Comparison of ENCODE assay signal across 3 cellular contexts in the genomic region with DNA sequence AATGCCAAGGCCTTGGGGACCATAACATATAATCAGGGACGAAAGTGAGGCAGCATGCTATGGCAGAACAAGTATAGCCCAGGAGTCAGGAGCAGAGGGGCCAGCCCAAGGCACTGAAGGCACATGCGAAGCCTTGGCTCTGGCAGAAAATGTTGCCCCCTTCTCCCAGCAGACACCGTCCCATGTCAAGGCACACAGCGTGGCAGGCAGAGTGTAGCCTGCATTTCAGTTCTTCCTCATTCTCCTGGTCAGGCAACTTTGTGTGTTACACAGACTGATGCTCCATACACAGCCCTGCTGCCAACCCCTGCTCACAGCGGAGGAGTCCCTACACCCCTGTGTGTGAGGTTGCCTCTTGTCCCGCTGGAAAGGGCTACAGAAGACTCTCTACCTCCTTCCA.
"Had no signal": no experiment of that assay in that cellular context is flagged by ENCODE, and none has a peak within 500 bp of the region (broad histone marks: within the 10 kb centered on the region; RNA-seq: fewer than 3 reads in every experiment).

No MANE protein-coding gene starts in this region.

- ATAC-seq: GM12878 had no signal

- H3K4me3 ChIP-seq: GM12878 had no signal

- DNase-seq: GDM1, GF-D8 had no signal
